In genomic region chr12:88578821-88579518, GRCh38 we compare ENCODE assay signal across 1 cellular context.
TF ChIP-seq lines count a peak whose summit lies in the region.

No MANE protein-coding gene starts in this region.

TF ChIP-seq in IMR-90, 13 proteins besides CTCF, POLR2A, EP300 and RAD21 (continued from another document):
- no peak for TF ChIP-seq MAFK (IDR thresholded peaks at IDR 0.05; ENCODE audit: low read depth, low read length)
- TF ChIP-seq RFX5 (IDR thresholded peaks at IDR 0.05; ENCODE audit: low read depth, low read length) = no peak
- no peak for TF ChIP-seq FOS (IDR thresholded peaks at IDR 0.05; ENCODE audit: low read depth, low read length)
